Comparison of ENCODE assay signal across 21 cellular contexts in the genomic region with DNA sequence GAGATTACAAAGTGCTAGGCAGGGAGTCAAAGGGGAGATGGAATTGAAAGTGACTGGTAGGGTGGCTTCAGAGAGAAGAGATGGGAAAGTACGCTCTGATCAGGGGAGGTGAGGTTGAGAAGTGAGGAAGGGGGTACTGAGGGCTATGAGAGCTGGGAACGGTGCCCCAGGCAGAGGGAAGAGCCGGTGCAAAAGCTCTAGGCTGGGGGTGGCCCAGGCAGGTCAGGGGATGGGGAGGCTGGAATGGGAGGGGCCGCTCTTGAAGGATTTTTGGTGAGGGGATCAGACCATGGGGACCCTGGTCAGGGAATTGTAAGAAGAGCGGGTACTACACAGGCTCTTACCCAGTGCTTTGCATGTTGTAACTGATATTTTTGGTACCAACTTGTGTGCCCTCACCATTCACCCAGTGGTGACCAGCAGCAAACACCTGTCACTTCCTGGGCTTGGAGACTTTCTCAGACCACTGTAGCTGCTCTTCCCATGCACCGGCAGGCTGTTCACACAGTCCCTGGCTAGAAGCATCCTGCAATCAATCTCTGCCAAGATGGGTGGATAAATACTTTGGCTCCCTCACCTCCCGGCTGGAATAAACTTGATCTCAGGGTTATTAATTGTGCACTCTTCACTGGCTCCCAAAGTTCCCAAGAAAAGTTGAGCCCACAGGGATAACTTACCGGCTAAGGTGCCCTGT. TPM values are rescaled to one million over a fixed set of nuclear protein-coding genes. Genes with fewer than 3 reads are reported as not detected.
DNase-seq lines count a peak whose midpoint lies in the region; ATAC-seq and TF ChIP-seq lines count a peak whose summit lies in the region.
"Had no signal": no experiment of that assay in that cellular context is flagged by ENCODE, and none has a peak within 500 bp of the region (broad histone marks: within the 10 kb centered on the region; RNA-seq: fewer than 3 reads in every experiment).

No MANE protein-coding gene starts in this region.

- peaks cover 0 to 7% of the 10 kb centered on the region in 2 donors for H3K27me3 ChIP-seq in tibial artery

- no peak overlapping the region for H3K4me3 ChIP-seq in tibial artery
- H3K4me3 ChIP-seq: GM23338 had no signal

- H3K27ac ChIP-seq in tibial artery: peak overlapping the region; percentile 87 to 95

- H3K27ac Mint-ChIP-seq in chondrocyte (ENCODE audit: unreplicated experiment) (no peak overlapping the region), nephron (peak overlapping the region in 2 of 3 experiments; percentile 27 to 54)
- H3K27ac Mint-ChIP-seq: GM23338 had no signal

- intact Hi-C loops in tibial artery (cut with DNase I; ENCODE audit: low total_unique reads): loop anchor here (5.0 to 10.0 kb wide), 2 partner anchors 198 to 560 kb away; no protein-coding TSS in a partner anchor

- no peaks in the 10 kb centered on the region for H3K36me3 ChIP-seq in tibial artery

- H3K4me1 Mint-ChIP-seq in chondrocyte (ENCODE audit: low read depth) (peaks cover 19% of the 10 kb centered on the region), nephron (peaks cover 44% of the 10 kb centered on the region)

- no peaks in the 10 kb centered on the region for H3K36me3 Mint-ChIP-seq in chondrocyte (ENCODE audit: low read depth)
- no peaks in the 10 kb centered on the region for H3K36me3 Mint-ChIP-seq in nephron (ENCODE audit: low read depth)

- H3K27me3 Mint-ChIP-seq in chondrocyte (ENCODE audit: low read depth): peaks cover 10% of the 10 kb centered on the region
- peaks cover 45% of the 10 kb centered on the region for H3K27me3 Mint-ChIP-seq in nephron (ENCODE audit: low read depth)

- peaks cover 2% of the 10 kb centered on the region for H3K9me3 Mint-ChIP-seq in chondrocyte (ENCODE audit: low read depth)
- H3K9me3 Mint-ChIP-seq in nephron: peaks cover 8% of the 10 kb centered on the region

- H3K4me3 Mint-ChIP-seq in chondrocyte (ENCODE audit: unreplicated experiment) (no peak overlapping the region), nephron (no peak overlapping the region)
- H3K4me3 Mint-ChIP-seq: GM23338 had no signal

- DNase-seq in NCI-H526 treated with DMSO at 0.1 percent for 48 hours (lab: John Stamatoyannopoulos, UW) (peak; percentile 17), chondrocyte (ENCODE audit: low spot score) (peak; percentile 47), tibial artery (no peak), NCI-H2107 treated with DMSO at 0.1 percent for 48 hours (lab: John Stamatoyannopoulos, UW; ENCODE audit: unreplicated experiment) (no peak)
- DNase-seq: C1 segment of cervical spinal cord, DMS153, GDM1, HCEC 1CT, KBM-7, MV-4-11, NCI-H187 treated with DMSO at 0.1 percent for 48 hours, NCI-H2171, NCI-H446, SHP77 treated with DMSO at 0.1 percent for 48 hours, SK-N-SH had no signal

- peaks cover 0 to 10% (median 0%) of the 10 kb centered on the region in 3 donors for H3K9me3 ChIP-seq in tibial artery
- H3K9me3 ChIP-seq: SK-N-SH had no signal

- peaks cover 0 to 69% (median 27%) of the 10 kb centered on the region in 4 donors for H3K4me1 ChIP-seq in tibial artery

- no peak for ATAC-seq in HG02678 (IDR thresholded peaks at IDR 0.05; ENCODE audit: unreplicated experiment)
- no peak for ATAC-seq in GM19328 (IDR thresholded peaks at IDR 0.05; ENCODE audit: unreplicated experiment)
- ATAC-seq: GM23338 had no signal

- no peak for TF ChIP-seq CTCF in chondrocyte (IDR thresholded peaks at IDR 0.05)
- no peak for TF ChIP-seq CTCF in nephron (IDR thresholded peaks at IDR 0.05; ENCODE audit: unreplicated experiment in 3 of 3)
- no peak for TF ChIP-seq CTCF in tibial artery (IDR thresholded peaks at IDR 0.05)

RNA-seq across cellular contexts. Expression of gene PCK1, which starts 24.0 kb away (rescaled TPM):
- total RNA-seq in chondrocyte: not detected in 3 replicates
- total RNA-seq: Daoy, GM23338, RPMI7951 had no signal

RNA-seq across cellular contexts. Expression of gene ZBP1, which starts 35.3 kb away (rescaled TPM):
- total RNA-seq in chondrocyte: not detected in 3 replicates
- total RNA-seq: GM23338, RPMI7951 had no signal

RNA-seq across cellular contexts. Expression of gene CTCFL, which starts 60.0 kb away (rescaled TPM):
- total RNA-seq in chondrocyte: not detected in 3 replicates
- total RNA-seq: RPMI7951 had no signal

Comparison
In these comparisons a context has a peak if more than half of its experiments do, and no peak if none do; other contexts are left out.
1. DNase-seq: peak in NCI-H526 treated with DMSO at 0.1 percent for 48 hours (single experiment) and chondrocyte (single experiment); none in tibial artery (0 of 2) and NCI-H2107 treated with DMSO at 0.1 percent for 48 hours (single experiment).